In genomic region chr1:202164271-202165037, GRCh38 we compare ENCODE assay signal across 8 cellular contexts. TPM values are rescaled to one million over a fixed set of nuclear protein-coding genes. Genes with fewer than 3 reads are reported as not detected.
DNase-seq lines count a peak whose midpoint lies in the region; ATAC-seq, FAIRE-seq and TF ChIP-seq lines count a peak whose summit lies in the region.

No MANE protein-coding gene starts in this region.

- no peak overlapping the region for H2BK15ac ChIP-seq in H9 (ENCODE audit: low read depth, low read length)

- no peaks in the 10 kb centered on the region for H3K27me3 ChIP-seq in H9 (ENCODE audit: insufficient read depth, low read length)

- no peak overlapping the region for H4K91ac ChIP-seq in H9 (ENCODE audit: insufficient read length, low read depth, low read length)

- no peak overlapping the region for H2BK12ac ChIP-seq in H9 (ENCODE audit: insufficient read length, low read depth, low read length)

- peaks cover 10% of the 10 kb centered on the region for H3K36me3 Mint-ChIP-seq in activated CD4-positive, alpha-beta T cell treated with anti-CD3 and anti-CD28 coated beads for 36 hours (ENCODE audit: low read depth)
- H3K36me3 Mint-ChIP-seq in H9 (ENCODE audit: insufficient read depth in 1 of 3, low read depth in 3 of 3): no peaks in the 10 kb centered on the region; a peak in 1 of 7 replicates

- H3T11ph ChIP-seq in H9 (ENCODE audit: low read length): no peak overlapping the region

- H3K4me1 Mint-ChIP-seq in activated CD4-positive, alpha-beta T cell treated with anti-CD3 and anti-CD28 coated beads for 36 hours: peaks cover 61% of the 10 kb centered on the region
- H3K4me1 Mint-ChIP-seq in H9: peaks cover 34 to 69% of the 10 kb centered on the region in 2 experiments

- H4K20me1 ChIP-seq in H9 (ENCODE audit: control insufficient read depth, insufficient read depth, insufficient read length): no peaks in the 10 kb centered on the region

- no peak overlapping the region for H3K4me2 ChIP-seq in H9 (ENCODE audit: insufficient read depth, insufficient read length, low read length)

- peak overlapping the region; percentile 89 for H3K27ac Mint-ChIP-seq in activated CD4-positive, alpha-beta T cell treated with anti-CD3 and anti-CD28 coated beads for 36 hours
- H3K27ac Mint-ChIP-seq in H9: peak overlapping the region in 1 of 3 experiments; percentile 36; a peak in 2 of 7 replicates

- no peak overlapping the region for H2BK5ac ChIP-seq in H9 (ENCODE audit: insufficient read length, low read length)

- no CpG with 5 or more reads among the region's 11 CpGs for WGBS in H9 (ENCODE audit: extremely low coverage, insufficient read length, low lambda C conversion rate)

- H3K14ac ChIP-seq in H9 (ENCODE audit: insufficient read depth, low read length): no peak overlapping the region

- H3K23me2 ChIP-seq in H9 (ENCODE audit: insufficient read length, low read depth, low read length, poor library complexity, severe bottlenecking): no peaks in the 10 kb centered on the region

- H3K79me1 ChIP-seq in H9 (ENCODE audit: insufficient read depth, low read depth, low read length, poor library complexity, severe bottlenecking): no peaks in the 10 kb centered on the region

- H2BK120ac ChIP-seq in H9 (ENCODE audit: low read depth, low read length, poor library complexity, severe bottlenecking): no peak overlapping the region

- peaks cover 7% of the 10 kb centered on the region; the same call in 1 of the 2 replicates for H3K4me1 ChIP-seq in H9 (ENCODE audit: insufficient read depth, low read length)

- no peak overlapping the region for H3K27ac ChIP-seq in H9 (ENCODE audit: insufficient read length, low read depth, low read length)

- H4K5ac ChIP-seq in H9 (ENCODE audit: insufficient read length, low read depth, low read length): no peak overlapping the region

- DNase-seq in GM12892 (ENCODE audit: insufficient read length): peak; percentile 74
- peak; percentile 85 for DNase-seq in activated CD4-positive, alpha-beta T cell treated with anti-CD3 and anti-CD28 coated beads for 36 hours
- DNase-seq in myocyte (ENCODE audit: low read depth): peak; percentile 20
- no peak for DNase-seq in GDM1 (lab: John Stamatoyannopoulos, UW)
- no peak for DNase-seq in H9
- no peak for DNase-seq in HCEC 1CT

- H3K23ac ChIP-seq in H9 (ENCODE audit: insufficient read length, low read depth, low read length): no peak overlapping the region

- POLR2A ChIA-PET in activated CD4-positive, alpha-beta T cell treated with anti-CD3 and anti-CD28 coated beads for 36 hours (lab: Charles Lee): interaction anchor here (0.5 kb wide), 1 partner anchor 282 kb away, joined by 5 read pairs; no protein-coding TSS in a partner anchor

- no peak overlapping the region for H4K8ac ChIP-seq in H9 (replicated peaks; ENCODE audit: insufficient read length, low read depth, low read length)

- H2AK5ac ChIP-seq in H9 (ENCODE audit: insufficient read length, low read length): no peak overlapping the region

- H2BK20ac ChIP-seq in H9 (ENCODE audit: low read depth, low read length, poor library complexity, severe bottlenecking): no peak overlapping the region

- H3K56ac ChIP-seq in H9 (ENCODE audit: insufficient read length, low read depth, low read length): no peak overlapping the region

- peak overlapping the region; percentile 69 for H3K4me3 Mint-ChIP-seq in activated CD4-positive, alpha-beta T cell treated with anti-CD3 and anti-CD28 coated beads for 36 hours
- 0 out of 5 replicates have a peak overlapping the region, but pooled peaks of 1 of the 2 experiments have one; percentile 4 for H3K4me3 Mint-ChIP-seq in H9

- no peak overlapping the region for H3K18ac ChIP-seq in H9 (ENCODE audit: insufficient read length, low read depth, low read length)

- H3K79me2 ChIP-seq in H9 (ENCODE audit: insufficient read depth, low read length): no peaks in the 10 kb centered on the region

- ATAC-seq in HG02938 (IDR thresholded peaks at IDR 0.05; ENCODE audit: unreplicated experiment) (peak; percentile 47), HG03135 (IDR thresholded peaks at IDR 0.05; ENCODE audit: unreplicated experiment) (no peak)
- peak; percentile 49 for ATAC-seq in activated CD4-positive, alpha-beta T cell treated with anti-CD3 and anti-CD28 coated beads for 36 hours

- no peak for TF ChIP-seq CTCF in H9 (conservative IDR thresholded peaks at IDR 0.05)

- no peak overlapping the region for H3K4ac ChIP-seq in H9 (ENCODE audit: low read depth, low read length)

- no peak overlapping the region for H3K9ac ChIP-seq in H9 (ENCODE audit: extremely low read depth, insufficient read length, low read length)

- no peaks in the 10 kb centered on the region for H3K9me3 ChIP-seq in H9 (ENCODE audit: control insufficient read depth, low read depth, low read length)

- no peak overlapping the region for H2AFZ ChIP-seq in H9 (ENCODE audit: low read length)

- H3K27me3 Mint-ChIP-seq in activated CD4-positive, alpha-beta T cell treated with anti-CD3 and anti-CD28 coated beads for 36 hours: no peaks in the 10 kb centered on the region
- H3K27me3 Mint-ChIP-seq in H9 (ENCODE audit: low read depth): no peaks in the 10 kb centered on the region; the same call in 1 of the 2 replicates

- peak; percentile 42 for FAIRE-seq in GM12892 (lab: Jason Lieb, UNC)

- TF ChIP-seq POLR2A in GM12892 (IDR thresholded peaks at IDR 0.05; ENCODE audit: low read depth, low read length): no peak

- intact Hi-C loops in activated CD4-positive, alpha-beta T cell treated with anti-CD3 and anti-CD28 coated beads for 36 hours (cut with DNase I, micrococcal nuclease): loop anchor here in 1 of 2 experiments (10.0 kb wide), 2 partner anchors 800 to 840 kb away; partner anchors contain the start of genes CYB5R1 and TMEM183A

- no peaks in the 10 kb centered on the region for H3K9me3 Mint-ChIP-seq in activated CD4-positive, alpha-beta T cell treated with anti-CD3 and anti-CD28 coated beads for 36 hours (ENCODE audit: low read depth)
- H3K9me3 Mint-ChIP-seq in H9: no peaks in the 10 kb centered on the region

- CTCF ChIA-PET in activated CD4-positive, alpha-beta T cell treated with anti-CD3 and anti-CD28 coated beads for 36 hours (lab: Charles Lee): interaction anchor here (0.7 to 2.5 kb wide), 4 partner anchors 9 to 268 kb away, joined by 3 to 9 read pairs (median 6); no protein-coding TSS in a partner anchor

RNA-seq across cellular contexts. Expression of gene PTPN7, which starts 4.1 kb away (rescaled TPM):
- 36.3 TPM for polyA plus RNA-seq in GM12892 (2012; ENCODE audit: missing spikeins)
- 100 to 1,000 TPM; 188 to 221 TPM for total RNA-seq in activated CD4-positive, alpha-beta T cell treated with anti-CD3 and anti-CD28 coated beads for 36 hours
- not detected in 2 replicates for total RNA-seq in myocyte
- polyA plus RNA-seq in myocyte (2012): 0.25 TPM
- 0.22 and 0.72 TPM in 2 replicates for total RNA-seq in H9 (2021)

RNA-seq across cellular contexts. Expression of gene ARL8A, which starts 19.9 kb away (rescaled TPM):
- polyA plus RNA-seq in GM12892 (2012; ENCODE audit: missing spikeins): 12.4 TPM
- total RNA-seq in activated CD4-positive, alpha-beta T cell treated with anti-CD3 and anti-CD28 coated beads for 36 hours: 10 to 100 TPM; 32.3 to 51.7 TPM
- total RNA-seq in myocyte (32.2 and 39.3 TPM in 2 replicates), H9 (2021) (58.6 and 67.2 TPM in 2 replicates)
- 70.0 TPM for polyA plus RNA-seq in myocyte (2012)

RNA-seq across cellular contexts. Expression of gene LGR6, which starts 29.1 kb away (rescaled TPM):
- polyA plus RNA-seq in GM12892 (2012; ENCODE audit: missing spikeins): not detected
- total RNA-seq in activated CD4-positive, alpha-beta T cell treated with anti-CD3 and anti-CD28 coated beads for 36 hours: under 1 TPM; 0.09 to 0.14 TPM
- total RNA-seq in myocyte: 0.53 and 0.78 TPM in 2 replicates
- polyA plus RNA-seq in myocyte (2012): 0.26 TPM
- 0.66 and 1.0 TPM in 2 replicates for total RNA-seq in H9 (2021)

RNA-seq across cellular contexts. Expression of gene GPR37L1, which starts 41.7 kb away (rescaled TPM):
- 0.15 TPM for polyA plus RNA-seq in GM12892 (2012; ENCODE audit: missing spikeins)
- total RNA-seq in activated CD4-positive, alpha-beta T cell treated with anti-CD3 and anti-CD28 coated beads for 36 hours: not detected
- not detected in 2 replicates for total RNA-seq in myocyte
- polyA plus RNA-seq in myocyte (2012): 0.13 TPM
- 0.11 TPM in 2 replicates for total RNA-seq in H9 (2021)

Comparison
In these comparisons a context has a peak if more than half of its experiments do, and no peak if none do; other contexts are left out.
1. DNase-seq: peak in GM12892 (single experiment), activated CD4-positive, alpha-beta T cell treated with anti-CD3 and anti-CD28 coated beads for 36 hours (single experiment) and myocyte (single experiment); none in GDM1 (single experiment), H9 (single experiment) and HCEC 1CT (single experiment).
2. RNA of gene PTPN7, which starts 4.1 kb away (total RNA-seq): 188 to 221 TPM in activated CD4-positive, alpha-beta T cell treated with anti-CD3 and anti-CD28 coated beads for 36 hours; 0.22 to 0.72 TPM in H9 and not detected in myocyte; every median in the first group is over 100 times any median in the second.